Comparison of ENCODE assay signal across 17 cellular contexts in the genomic region with DNA sequence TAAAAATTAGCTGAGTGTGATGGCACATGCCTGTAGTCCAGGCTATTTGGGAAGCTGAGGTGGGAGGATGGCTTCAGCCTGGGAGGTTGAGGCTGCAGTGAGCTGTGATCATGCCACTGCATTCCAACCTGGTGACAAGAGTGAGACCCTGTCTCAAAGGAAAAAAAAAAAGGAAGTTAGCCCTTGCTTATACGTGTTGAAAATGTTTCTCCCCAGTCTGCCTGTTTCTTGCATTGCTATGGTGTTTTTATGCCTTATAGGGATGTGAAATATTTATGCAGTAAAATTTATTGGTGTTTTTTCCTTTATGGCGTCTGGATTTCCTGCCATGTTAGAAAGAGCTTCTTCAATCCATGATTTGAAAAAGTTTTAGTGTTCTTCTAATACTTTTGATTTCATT. TPM values are rescaled to one million over a fixed set of nuclear protein-coding genes. Genes with fewer than 3 reads are reported as not detected.
A peak's percentile ranks its signal among the peaks of the same experiment; 100 is the strongest.
DNase-seq lines count a peak whose midpoint lies in the region; ATAC-seq and TF ChIP-seq lines count a peak whose summit lies in the region.
"Had no signal": no experiment of that assay in that cellular context is flagged by ENCODE, and none has a peak within 500 bp of the region (broad histone marks: within the 10 kb centered on the region; RNA-seq: fewer than 3 reads in every experiment).

No MANE protein-coding gene starts in this region.

- no peaks in the 10 kb centered on the region for H3K27me3 ChIP-seq in HUES48 (ENCODE audit: control insufficient read depth, insufficient read depth, low read length)
- H3K27me3 ChIP-seq: ascending aorta, heart left ventricle, transverse colon had no signal

- peaks cover 14% of the 10 kb centered on the region for H3K4me1 Mint-ChIP-seq in activated T-cell treated with anti-CD3 and anti-CD28 coated beads, Interleukin-2, amount 50 U/mL, for 4 hours (ENCODE audit: low read depth)
- peaks cover 10% of the 10 kb centered on the region for H3K4me1 Mint-ChIP-seq in activated naive CD8-positive, alpha-beta T cell treated with anti-CD3 and anti-CD28 coated beads for 36 hours

- H3K4me3 Mint-ChIP-seq in activated T-cell treated with anti-CD3 and anti-CD28 coated beads, Interleukin-2, amount 50 U/mL, for 4 hours, result no peak overlapping the region
- no peak overlapping the region for H3K4me3 Mint-ChIP-seq in activated naive CD8-positive, alpha-beta T cell treated with anti-CD3 and anti-CD28 coated beads for 36 hours
- H3K4me3 Mint-ChIP-seq: activated CD4-positive, alpha-beta T cell treated with anti-CD3 and anti-CD28 coated beads, Interleukin-2, amount 10 ng/mL, durations not matched to agents 24 days and 14 days; effector memory CD8-positive, alpha-beta T cell had no signal

- no peaks in the 10 kb centered on the region for H3K9me3 Mint-ChIP-seq in activated T-cell treated with anti-CD3 and anti-CD28 coated beads, Interleukin-2, amount 50 U/mL, for 4 hours
- H3K9me3 Mint-ChIP-seq in activated naive CD8-positive, alpha-beta T cell treated with anti-CD3 and anti-CD28 coated beads for 36 hours, result no peaks in the 10 kb centered on the region
- H3K9me3 Mint-ChIP-seq: activated CD4-positive, alpha-beta T cell treated with anti-CD3 and anti-CD28 coated beads, Interleukin-2, amount 10 ng/mL, durations not matched to agents 24 days and 14 days; effector memory CD8-positive, alpha-beta T cell had no signal

- H3K27me3 Mint-ChIP-seq in activated T-cell treated with anti-CD3 and anti-CD28 coated beads, Interleukin-2, amount 50 U/mL, for 4 hours (ENCODE audit: low read depth), result peaks cover 8% of the 10 kb centered on the region
- H3K27me3 Mint-ChIP-seq in activated naive CD8-positive, alpha-beta T cell treated with anti-CD3 and anti-CD28 coated beads for 36 hours, result no peaks in the 10 kb centered on the region

- H3K9me3 ChIP-seq in HUES48 (ENCODE audit: control insufficient read depth, insufficient read depth, low read length) (no peaks in the 10 kb centered on the region), SK-N-MC (ENCODE audit: low read depth, low read length) (no peaks in the 10 kb centered on the region)
- H3K9me3 ChIP-seq: ascending aorta, heart left ventricle, transverse colon had no signal

- no peak overlapping the region for H3K4me3 ChIP-seq in HUES48 (ENCODE audit: low read depth, low read length)
- peak overlapping the region; percentile 58 for H3K4me3 ChIP-seq in SK-N-MC
- H3K4me3 ChIP-seq: ascending aorta, heart left ventricle, transverse colon had no signal

- TF ChIP-seq CTCF in GM10266 (IDR thresholded peaks at IDR 0.05; ENCODE audit: control insufficient read depth, insufficient read depth, low read depth, missing control alignments), result no peak

- H3K27ac ChIP-seq in HUES48 (ENCODE audit: low read depth, low read length), result peak overlapping the region; percentile 17
- peak overlapping the region; percentile 96 for H3K27ac ChIP-seq in SK-N-MC
- H3K27ac ChIP-seq: ascending aorta, heart left ventricle, transverse colon had no signal

- H3K9ac ChIP-seq in HUES48 (ENCODE audit: low read depth, low read length) (no peak overlapping the region), SK-N-MC (ENCODE audit: insufficient read length) (peak overlapping the region; percentile 27)

- H3K36me3 ChIP-seq in HUES48 (ENCODE audit: control insufficient read depth, insufficient read depth, low read length) (no peaks in the 10 kb centered on the region), SK-N-MC (ENCODE audit: insufficient read depth, low read length) (no peaks in the 10 kb centered on the region)
- H3K36me3 ChIP-seq: ascending aorta, heart left ventricle, transverse colon had no signal

- DNase-seq in EL (peak; percentile 16), SK-N-MC (ENCODE audit: low read depth, low spot score) (peak; percentile 60), lung microvascular endothelial cell (ENCODE audit: low read depth in 2 of 2) (peak; percentile 18 to 24), GM10266 (ENCODE audit: extremely low spot score) (no peak), NCI-H446 (lab: John Stamatoyannopoulos, UW) (no peak)
- DNase-seq in activated T-cell treated with anti-CD3 and anti-CD28 coated beads, Interleukin-2, amount 50 U/mL, for 4 hours, result no peak
- DNase-seq in activated naive CD8-positive, alpha-beta T cell treated with anti-CD3 and anti-CD28 coated beads for 36 hours, result no peak
- DNase-seq: activated CD4-positive, alpha-beta T cell treated with anti-CD3 and anti-CD28 coated beads, Interleukin-2, amount 10 ng/mL, durations not matched to agents 24 days and 14 days; activated naive CD4-positive, alpha-beta T cell treated with anti-CD3 and anti-CD28 coated beads, Interleukin-2, amount 50 U/mL, for 16 hours; effector memory CD8-positive, alpha-beta T cell; heart left ventricle; NCI-H1436 treated with DMSO at 0.1 percent for 48 hours; stimulated activated CD4-positive, alpha-beta T cell treated with anti-CD3 and anti-CD28 coated beads, Interleukin-1b, Interleukin-23, amount 100 ng/mL, for 48 hours; stimulated activated naive CD8-positive, alpha-beta T cell treated with anti-CD3 and anti-CD28 coated beads, Interleukin-15, Interleukin-2, amounts not matched to agents 100 U/mL and 50 U/mL, for 24 hours; transverse colon had no signal

- ATAC-seq in activated T-cell treated with anti-CD3 and anti-CD28 coated beads, Interleukin-2, amount 50 U/mL, for 4 hours, result no peak
- ATAC-seq: effector memory CD8-positive, alpha-beta T cell; heart left ventricle; stimulated activated naive CD8-positive, alpha-beta T cell treated with anti-CD3 and anti-CD28 coated beads, Interleukin-15, Interleukin-2, amounts not matched to agents 100 U/mL and 50 U/mL, for 24 hours had no signal

- peaks cover 28% of the 10 kb centered on the region for H3K4me1 ChIP-seq in HUES48 (ENCODE audit: control insufficient read depth, insufficient read depth, low read length)

- no peaks in the 10 kb centered on the region for H3K36me3 Mint-ChIP-seq in activated T-cell treated with anti-CD3 and anti-CD28 coated beads, Interleukin-2, amount 50 U/mL, for 4 hours (ENCODE audit: insufficient read depth)
- H3K36me3 Mint-ChIP-seq in activated naive CD8-positive, alpha-beta T cell treated with anti-CD3 and anti-CD28 coated beads for 36 hours, result no peaks in the 10 kb centered on the region

- no peak overlapping the region for H3K27ac Mint-ChIP-seq in activated naive CD8-positive, alpha-beta T cell treated with anti-CD3 and anti-CD28 coated beads for 36 hours
- H3K27ac Mint-ChIP-seq: activated CD4-positive, alpha-beta T cell treated with anti-CD3 and anti-CD28 coated beads, Interleukin-2, amount 10 ng/mL, durations not matched to agents 24 days and 14 days; effector memory CD8-positive, alpha-beta T cell had no signal

RNA-seq across cellular contexts. Expression of gene RERE, which starts 3.6 kb away (rescaled TPM):
- total RNA-seq in lung microvascular endothelial cell, result 35.7 and 86.5 TPM in 2 replicates
- 10 to 100 TPM; 40.5 to 53.4 (median 47.8) TPM for total RNA-seq in activated T-cell treated with anti-CD3 and anti-CD28 coated beads, Interleukin-2, amount 50 U/mL, for 4 hours
- total RNA-seq in activated naive CD8-positive, alpha-beta T cell treated with anti-CD3 and anti-CD28 coated beads for 36 hours, result 10 to 100 TPM; 36.8 to 39.6 TPM

RNA-seq across cellular contexts. Expression of gene ENO1, which starts 57.4 kb away (rescaled TPM):
- total RNA-seq in lung microvascular endothelial cell, result 929 and 1,079 TPM in 2 replicates
- total RNA-seq in activated T-cell treated with anti-CD3 and anti-CD28 coated beads, Interleukin-2, amount 50 U/mL, for 4 hours, result 1,000 to 10,000 TPM; 3,836 to 4,068 (median 3,869) TPM
- total RNA-seq in activated naive CD8-positive, alpha-beta T cell treated with anti-CD3 and anti-CD28 coated beads for 36 hours, result 1,000 to 10,000 TPM; 3,744 to 3,761 TPM

Comparison
In these comparisons a context has a peak if more than half of its experiments do, and no peak if none do; other contexts are left out.
1. DNase-seq: peak in EL (single experiment), SK-N-MC (single experiment) and lung microvascular endothelial cell (2 of 2); none in activated T-cell treated with anti-CD3 and anti-CD28 coated beads, Interleukin-2, amount 50 U/mL, for 4 hours (single experiment), activated naive CD8-positive, alpha-beta T cell treated with anti-CD3 and anti-CD28 coated beads for 36 hours (single experiment), GM10266 (single experiment) and NCI-H446 (0 of 2).